Comparison of ENCODE assay signal across 1 cellular context in genomic region chrX:155645180-155645579, GRCh38.
TF ChIP-seq lines count a peak whose summit lies in the region.

No MANE protein-coding gene starts in this region.

TF ChIP-seq in HepG2, 621 proteins besides CTCF, POLR2A, EP300 and RAD21 (continued from another document):
- TF ChIP-seq ZHX2 (IDR thresholded peaks at IDR 0.05; ENCODE audit: low read depth) (no peak), ZHX2 (CRISPR knock-in tag; IDR thresholded peaks at IDR 0.05; ENCODE audit: borderline replicate concordance) (no peak)
